In the genomic region with DNA sequence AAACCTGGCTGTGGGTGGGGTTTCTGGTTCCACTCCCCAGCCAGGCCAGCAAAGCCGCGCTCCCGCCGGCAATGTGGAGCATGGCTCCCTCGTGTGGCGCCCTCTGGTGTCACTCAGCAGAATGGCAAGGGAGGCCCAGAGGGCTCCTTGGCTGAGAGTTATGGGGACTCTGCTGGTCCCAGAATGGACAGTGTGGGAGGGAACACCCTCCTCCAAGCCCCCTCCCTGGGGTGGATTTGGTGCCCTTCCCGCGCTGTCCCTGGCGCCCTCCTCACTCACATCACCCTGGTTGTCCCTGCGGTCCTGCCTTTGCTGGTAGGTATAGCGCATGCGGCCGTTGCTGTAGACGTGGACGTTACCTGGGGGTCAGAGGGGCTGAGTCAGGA, we compare ENCODE assay signal across 8 cellular contexts. TPM values are rescaled to one million over a fixed set of nuclear protein-coding genes. Genes with fewer than 3 reads are reported as not detected.
A peak's percentile ranks its signal among the peaks of the same experiment; 100 is the strongest.
DNase-seq lines count a peak whose midpoint lies in the region; ATAC-seq, FAIRE-seq and TF ChIP-seq lines count a peak whose summit lies in the region.

No MANE protein-coding gene starts in this region.

- ATAC-seq in activated CD4-positive, CD25-positive, alpha-beta regulatory T cell treated with anti-CD3 and anti-CD28 coated beads, Interleukin-2, amount 50 U/mL, for 24 hours: peak; percentile 51 to 70
- ATAC-seq in HepG2 (peak; percentile 68), GM18858 (IDR thresholded peaks at IDR 0.05; ENCODE audit: unreplicated experiment) (no peak)
- peak; percentile 57 for ATAC-seq in stimulated activated effector memory CD8-positive, alpha-beta T cell treated with anti-CD3 and anti-CD28 coated beads, Interleukin-12 subunit alpha, Interleukin-12 subunit beta, amount 100 ng/mL, for 72 hours

- no peak overlapping the region for H2AFZ ChIP-seq in HepG2 (ENCODE audit: low read length)

- peak overlapping the region; percentile 60 for H3K27ac Mint-ChIP-seq in stimulated activated effector memory CD8-positive, alpha-beta T cell treated with anti-CD3 and anti-CD28 coated beads, Interleukin-12 subunit alpha, Interleukin-12 subunit beta, amount 100 ng/mL, for 72 hours

- POLR2A ChIA-PET in HepG2 (lab: Yijun Ruan, JAX): no interaction called here

- H3K4me2 ChIP-seq in HepG2 (ENCODE audit: low read depth, low read length): no peak overlapping the region

- H3K27me3 ChIP-seq in HepG2 (ENCODE audit: control insufficient read depth in 1 of 2, insufficient read depth in 2 of 2, low read length in 2 of 2): no peaks in the 10 kb centered on the region; a peak in 1 of 5 replicates

- H3K9ac ChIP-seq in HepG2 (ENCODE audit: insufficient read depth, low read depth, low read length): no peak overlapping the region

- DNase-seq in EH (ENCODE audit: low read depth) (peak; percentile 61), HepG2 (ENCODE audit: low spot score) (no peak), SIG-M5 (lab: John Stamatoyannopoulos, UW) (no peak)
- DNase-seq in central memory CD4-positive, alpha-beta T cell: peak; percentile 64
- peak; percentile 85 to 92 for DNase-seq in stimulated activated effector memory CD8-positive, alpha-beta T cell treated with anti-CD3 and anti-CD28 coated beads, Interleukin-12 subunit alpha, Interleukin-12 subunit beta, amount 100 ng/mL, for 72 hours (ENCODE audit: low spot score in 2 of 2)

- H3K4me1 Mint-ChIP-seq in stimulated activated effector memory CD8-positive, alpha-beta T cell treated with anti-CD3 and anti-CD28 coated beads, Interleukin-12 subunit alpha, Interleukin-12 subunit beta, amount 100 ng/mL, for 72 hours: peaks cover 58% of the 10 kb centered on the region

- TF ChIP-seq EP300 in Ishikawa (IDR thresholded peaks at IDR 0.05; ENCODE audit: borderline replicate concordance): no peak
- no peak for TF ChIP-seq EP300 in HepG2 (IDR thresholded peaks at IDR 0.05; ENCODE audit: low read depth in 2 of 2, low read length in 2 of 2)
- TF ChIP-seq EP300 in HepG2 (CRISPR knock-in tag; IDR thresholded peaks at IDR 0.05; ENCODE audit: borderline replicate concordance): no peak

- H3K4me3 ChIP-seq in HepG2 (replicated peaks in 1 of 3; ENCODE audit: insufficient read depth in 1 of 3, low read depth in 2 of 3, low read length in 3 of 3): no peak overlapping the region

- H3K79me2 ChIP-seq in HepG2 (ENCODE audit: insufficient read depth, low read length): no peaks in the 10 kb centered on the region

- intact Hi-C loops in HepG2 (cut with micrococcal nuclease; ENCODE audit: unreplicated experiment): no loop called here

- peaks cover 17% of the 10 kb centered on the region for H3K4me1 ChIP-seq in HepG2 (ENCODE audit: insufficient read depth, low read length)

- H4K20me1 ChIP-seq in HepG2 (ENCODE audit: insufficient read depth, low read length): no peaks in the 10 kb centered on the region

- TF ChIP-seq CTCF in HepG2 (CRISPR knock-in tag; IDR thresholded peaks at IDR 0.05): peak; percentile 91

- peaks cover 74% of the 10 kb centered on the region for H3K36me3 Mint-ChIP-seq in stimulated activated effector memory CD8-positive, alpha-beta T cell treated with anti-CD3 and anti-CD28 coated beads, Interleukin-12 subunit alpha, Interleukin-12 subunit beta, amount 100 ng/mL, for 72 hours

- in situ Hi-C loops in HepG2 (cut with HindIII; ENCODE audit: extremely low pct_ligation_motif_present, low pct_unique_long_range_greater_than_20kb): loop anchor here (25.0 kb wide), 1 partner anchor 253 kb away; the partner anchor contains the start of gene SPOCK2

- 99% methylated on average over 9 of the region's 15 CpGs for WGBS in HepG2 (ENCODE audit: low lambda C conversion rate)

- TF ChIP-seq RAD21 in Ishikawa (IDR thresholded peaks at IDR 0.05; ENCODE audit: low read depth): peak; percentile 72; the same call in 1 of the 2 replicates
- peak; percentile 77 for TF ChIP-seq RAD21 in HepG2 (CRISPR knock-in tag; IDR thresholded peaks at IDR 0.05)

- TF ChIP-seq POLR2A in HepG2 (IDR thresholded peaks at IDR 0.05; ENCODE audit: insufficient read depth in 1 of 2, low read depth in 2 of 2, low read length in 2 of 2): no peak

- no TSS peak for BruUV-seq in HepG2 (replicated peaks; lab: Mats Ljungman, UMichigan)

- CTCF ChIA-PET in HepG2 (lab: Yijun Ruan, JAX; ENCODE audit: low intra/inter-chr PET ratio, low total read pairs): interaction anchor here (1.0 kb wide), 1 partner anchor 12 kb away, joined by 3 read pairs; no protein-coding TSS in a partner anchor

- no peaks in the 10 kb centered on the region for H3K9me3 Mint-ChIP-seq in stimulated activated effector memory CD8-positive, alpha-beta T cell treated with anti-CD3 and anti-CD28 coated beads, Interleukin-12 subunit alpha, Interleukin-12 subunit beta, amount 100 ng/mL, for 72 hours

- H3K4me3 Mint-ChIP-seq in stimulated activated effector memory CD8-positive, alpha-beta T cell treated with anti-CD3 and anti-CD28 coated beads, Interleukin-12 subunit alpha, Interleukin-12 subunit beta, amount 100 ng/mL, for 72 hours: peak overlapping the region; percentile 10

- peaks cover 22 to 56% of the 10 kb centered on the region in 2 experiments for H3K36me3 ChIP-seq in HepG2 (replicated peaks in 1 of 2; ENCODE audit: control insufficient read depth in 1 of 2, insufficient read depth in 2 of 2, low read length in 2 of 2)

- no peak overlapping the region for H3K27ac ChIP-seq in HepG2 (ENCODE audit: extremely low read length, insufficient read depth, low read length)

- peak; percentile 57 for FAIRE-seq in HepG2 (lab: Jason Lieb, UNC)

- H3K9me3 ChIP-seq in HepG2 (ENCODE audit: low read length): no peaks in the 10 kb centered on the region

TF ChIP-seq in Ishikawa, 13 proteins besides CTCF, POLR2A, EP300 and RAD21:
- TF ChIP-seq, protein P1, sequence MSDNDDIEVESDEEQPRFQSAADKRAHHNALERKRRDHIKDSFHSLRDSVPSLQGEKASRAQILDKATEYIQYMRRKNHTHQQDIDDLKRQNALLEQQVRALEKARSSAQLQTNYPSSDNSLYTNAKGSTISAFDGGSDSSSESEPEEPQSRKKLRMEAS (IDR thresholded peaks at IDR 0.05): peak; percentile 62
- TF ChIP-seq FOXM1 (IDR thresholded peaks at IDR 0.05; ENCODE audit: borderline replicate concordance, low read depth): no peak
- TF ChIP-seq ZBTB7A (IDR thresholded peaks at IDR 0.05; ENCODE audit: low read depth): no peak
- TF ChIP-seq CEBPB (IDR thresholded peaks at IDR 0.05): no peak
- TF ChIP-seq YY1 (IDR thresholded peaks at IDR 0.05; ENCODE audit: low read depth): peak; percentile 65
- TF ChIP-seq TCF12 (IDR thresholded peaks at IDR 0.05; ENCODE audit: low read depth): no peak
TF ChIP-seq in Ishikawa: peak in this region for 2.

RNA-seq across cellular contexts. Expression of gene DNAJB12, which starts 14.2 kb away (rescaled TPM):
- total RNA-seq in HepG2 (2016; rRNA removed; fragmentation: Illumina TruSeq; extraction: Trizol): 11.4 and 18.2 TPM in 2 replicates
- total RNA-seq in HepG2 (2016; cell fraction: cytosol; rRNA removed; fragmentation: Illumina TruSeq; extraction: Trizol; ENCODE audit: low read depth): 3.9 and 5.0 TPM in 2 replicates
- 9.2 and 19.9 TPM in 2 replicates for total RNA-seq in HepG2 (2016; cell fraction: insoluble cytoplasmic fraction; rRNA removed; fragmentation: Illumina TruSeq; extraction: Trizol)
- total RNA-seq in HepG2 (2016; cell fraction: membrane; rRNA removed; fragmentation: Illumina TruSeq; extraction: Trizol): 6.8 and 7.7 TPM in 2 replicates
- 18.8 and 22.8 TPM in 2 replicates for total RNA-seq in HepG2 (2016; cell fraction: nucleus; rRNA removed; fragmentation: Illumina TruSeq; extraction: Trizol)
- polyA plus RNA-seq in HepG2 (2011; rRNA removed): 10.8 and 13.6 TPM in 2 replicates
- 8.7 and 9.8 TPM in 2 replicates for polyA plus RNA-seq in HepG2 (2011; cell fraction: cytosol; rRNA removed)
- 21.4 and 23.3 TPM in 2 replicates for polyA plus RNA-seq in HepG2 (2011; cell fraction: nucleus; rRNA removed)
- polyA plus RNA-seq in HepG2 (2012): 11.6 and 13.7 TPM in 2 replicates
- polyA plus RNA-seq in HepG2 (2016; cell fraction: cytosol; fragmentation: Illumina TruSeq; extraction: Trizol; ENCODE audit: low read depth): 3.5 TPM in 2 replicates
- 9.6 and 12.1 TPM in 2 replicates for polyA plus RNA-seq in HepG2 (2016; cell fraction: insoluble cytoplasmic fraction; fragmentation: Illumina TruSeq; extraction: Trizol; ENCODE audit: low read depth)
- polyA plus RNA-seq in HepG2 (2016; cell fraction: membrane; fragmentation: Illumina TruSeq; extraction: Trizol; ENCODE audit: low read depth): 5.2 and 5.7 TPM in 2 replicates
- 30.8 and 32.2 TPM in 2 replicates for polyA plus RNA-seq in HepG2 (2016; cell fraction: nucleus; fragmentation: Illumina TruSeq; extraction: Trizol; ENCODE audit: insufficient read depth, low read depth)
- polyA minus RNA-seq in HepG2 (2011; rRNA and poly(A)+ RNA removed; ENCODE audit: low replicate concordance): 15.9 and 24.1 TPM in 2 replicates
- polyA minus RNA-seq in HepG2 (2011; cell fraction: cytosol; rRNA and poly(A)+ RNA removed): 8.8 and 8.9 TPM in 2 replicates
- 18.4 and 18.9 TPM in 2 replicates for polyA minus RNA-seq in HepG2 (2011; cell fraction: nucleus; rRNA and poly(A)+ RNA removed)

Comparison
In these comparisons a context has a peak if more than half of its experiments do, and no peak if none do; other contexts are left out.
1. DNase-seq: peak in EH (single experiment), central memory CD4-positive, alpha-beta T cell (single experiment) and stimulated activated effector memory CD8-positive, alpha-beta T cell treated with anti-CD3 and anti-CD28 coated beads, Interleukin-12 subunit alpha, Interleukin-12 subunit beta, amount 100 ng/mL, for 72 hours (2 of 2); none in HepG2 (single experiment) and SIG-M5 (single experiment).